Comparison of ENCODE assay signal across 19 cellular contexts in genomic region chr14:102206901-102207300, GRCh38.
DNase-seq lines count a peak whose midpoint lies in the region; ATAC-seq and TF ChIP-seq lines count a peak whose summit lies in the region.
"Had no signal": no experiment of that assay in that cellular context is flagged by ENCODE, and none has a peak within 500 bp of the region (broad histone marks: within the 10 kb centered on the region; RNA-seq: fewer than 3 reads in every experiment).

No MANE protein-coding gene starts in this region.

- H3F3A ChIP-seq in OCI-LY1 (ENCODE audit: insufficient read depth, low read length): no peaks in the 10 kb centered on the region; the same call in 1 of the 2 replicates

- DNase-seq in Right ventricle myocardium superior: no peak
- no peak for DNase-seq in cardiac septum (ENCODE audit: low spot score)
- no peak for DNase-seq in NCI-H524 treated with DMSO at 0.1 percent for 48 hours (lab: John Stamatoyannopoulos, UW)
- no peak for DNase-seq in foreskin fibroblast
- no peak for DNase-seq in activated naive CD4-positive, alpha-beta T cell treated with anti-CD3 and anti-CD28 coated beads, Interleukin-2, amount 50 U/mL, for 16 hours
- no peak for DNase-seq in GDM1 (lab: John Stamatoyannopoulos, UW)
- DNase-seq: activated CD4-positive, alpha-beta T cell treated with anti-CD3 and anti-CD28 coated beads, Interleukin-2, amount 50 U/mL, for 4 hours; CD8-positive, alpha-beta memory T cell; effector CD8-positive, alpha-beta T cell; midbrain; NCI-H1694 treated with DMSO at 0.1 percent for 48 hours; NCI-H510A treated with DMSO at 0.1 percent for 48 hours; stimulated activated CD4-positive, alpha-beta T cell treated with anti-CD3 and anti-CD28 coated beads, Interleukin-15, amount 100 ng/mL, for 24 hours; stimulated activated naive CD4-positive, alpha-beta T cell treated with Interleukin-2 at 50 U/mL for 16 hours; SW 1271 had no signal

- H3K79me2 ChIP-seq in OCI-LY1 (ENCODE audit: insufficient read depth, low read length): no peaks in the 10 kb centered on the region

- H3K4me1 ChIP-seq in OCI-LY1 (ENCODE audit: insufficient read depth, low read length, severe bottlenecking) (peaks cover 55% of the 10 kb centered on the region), iPS-15b (ENCODE audit: control insufficient read depth, insufficient read depth, low read length) (peaks cover 7% of the 10 kb centered on the region)
- H3K4me1 ChIP-seq: breast epithelium had no signal

- peak overlapping the region; percentile 40; the same call in 1 of the 2 replicates for H3K9ac ChIP-seq in OCI-LY1 (ENCODE audit: low read length)
- peak overlapping the region; percentile 37 for H3K9ac ChIP-seq in iPS-15b (ENCODE audit: low read depth, low read length)

- H3K4me2 ChIP-seq in OCI-LY1 (ENCODE audit: low read length): peak overlapping the region; percentile 39; the same call in 1 of the 2 replicates

- H3K4me3 ChIP-seq in OCI-LY1 (ENCODE audit: low read depth, low read length, poor library complexity, severe bottlenecking): no peak overlapping the region
- H3K4me3 ChIP-seq in iPS-15b (ENCODE audit: low read depth, low read length): no peak overlapping the region
- no peak overlapping the region for H3K4me3 ChIP-seq in foreskin fibroblast (ENCODE audit: low read depth in 1 of 2, low read length in 2 of 2)
- H3K4me3 ChIP-seq: breast epithelium had no signal

- intact Hi-C loops in Right ventricle myocardium superior (cut with DNase I) (loop anchor here (10.0 kb wide), 1 partner anchor 52 kb away; no protein-coding TSS in a partner anchor), cardiac septum (cut with DNase I) (no loop called here)

- TF ChIP-seq CTCF in OCI-LY1 (IDR thresholded peaks at IDR 0.05; ENCODE audit: low read length): peak; percentile 33; the same call in 1 of the 2 replicates
- TF ChIP-seq CTCF in foreskin fibroblast (IDR thresholded peaks at IDR 0.05; ENCODE audit: low read depth, low read length): no peak

- H3K36me3 ChIP-seq in OCI-LY1 (ENCODE audit: insufficient read depth, low read length) (peaks cover 25% of the 10 kb centered on the region; the same call in 1 of the 2 replicates), iPS-15b (ENCODE audit: control insufficient read depth, insufficient read depth, low read length) (peaks cover 7% of the 10 kb centered on the region)
- H3K36me3 ChIP-seq: breast epithelium had no signal

- H3K27me3 ChIP-seq in OCI-LY1 (ENCODE audit: insufficient read depth, low read length) (no peaks in the 10 kb centered on the region), iPS-15b (ENCODE audit: control insufficient read depth, insufficient read depth, low read length) (no peaks in the 10 kb centered on the region)
- H3K27me3 ChIP-seq: breast epithelium had no signal

- H3K27ac ChIP-seq in OCI-LY1 (ENCODE audit: low read depth, low read length, poor library complexity, severe bottlenecking): peak overlapping the region; percentile 95
- H3K27ac ChIP-seq: breast epithelium had no signal

- no peak overlapping the region for H2AFZ ChIP-seq in OCI-LY1 (ENCODE audit: low read length)

- ATAC-seq in Right ventricle myocardium superior (ENCODE audit: poor library complexity): peak; percentile 28
- ATAC-seq: activated naive CD4-positive, alpha-beta T cell treated with anti-CD3 and anti-CD28 coated beads, Interleukin-2, amount 50 U/mL, for 72 hours had no signal

- no peaks in the 10 kb centered on the region for H3K9me3 ChIP-seq in OCI-LY1 (ENCODE audit: low read length)
- no peaks in the 10 kb centered on the region for H3K9me3 ChIP-seq in iPS-15b (ENCODE audit: control insufficient read depth, insufficient read depth, low read length)
- H3K9me3 ChIP-seq: breast epithelium had no signal

- no peaks in the 10 kb centered on the region for H4K20me1 ChIP-seq in OCI-LY1 (ENCODE audit: insufficient read depth, low read length)

- H3K9me2 ChIP-seq in OCI-LY1 (ENCODE audit: low read depth, low read length): no peaks in the 10 kb centered on the region
